ENCODE assay signal across 11 cellular contexts in the genomic region with DNA sequence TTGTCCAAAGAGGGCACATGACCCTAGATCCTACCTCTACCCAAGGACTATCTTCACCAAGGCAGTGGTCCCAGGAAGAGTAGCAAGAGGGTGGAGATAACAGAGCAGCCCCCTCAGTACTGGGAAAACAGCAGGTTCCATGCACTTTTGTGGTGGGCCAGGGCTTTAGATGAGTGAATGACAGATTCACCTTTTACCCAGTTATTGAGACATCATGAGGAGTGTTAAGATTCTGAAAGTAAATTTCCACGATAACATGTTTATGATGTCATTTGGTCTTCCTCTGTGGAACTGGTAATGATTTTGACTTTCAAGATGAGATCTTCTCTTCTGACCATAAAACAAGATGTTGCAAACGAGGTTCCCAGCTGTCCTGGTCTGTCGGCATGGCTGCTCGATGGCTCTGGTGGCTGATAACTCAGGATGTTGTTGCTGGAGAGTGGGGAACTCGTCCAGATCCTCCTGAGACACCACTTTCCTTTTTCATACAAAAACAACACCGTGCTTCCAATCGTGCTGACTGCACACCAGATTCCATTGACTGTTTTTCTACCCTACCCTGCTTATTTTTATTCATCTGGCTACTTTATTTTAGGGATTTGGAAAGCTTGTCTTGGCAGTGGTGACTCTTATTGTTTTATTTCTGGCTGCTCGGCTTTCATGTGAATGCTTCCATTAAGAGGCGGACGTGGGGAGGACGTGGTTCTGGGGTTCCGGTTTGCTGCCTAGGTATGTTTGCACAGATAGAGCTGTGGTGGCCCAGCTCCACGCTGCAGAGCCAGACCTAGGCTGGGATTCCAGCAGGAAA.
DNase-seq lines count a peak whose midpoint lies in the region; ATAC-seq and TF ChIP-seq lines count a peak whose summit lies in the region.
"Had no signal": no experiment of that assay in that cellular context is flagged by ENCODE, and none has a peak within 500 bp of the region (broad histone marks: within the 10 kb centered on the region; RNA-seq: fewer than 3 reads in every experiment).

No MANE protein-coding gene starts in this region.

- H3K4me1 Mint-ChIP-seq in Caco-2 (ENCODE audit: low read depth, unreplicated experiment): peaks cover 51% of the 10 kb centered on the region

- CTCF ChIA-PET in Caco-2 (lab: Charles Lee): interaction anchor here (1.1 kb wide), 1 partner anchor 24 kb away, joined by 5 read pairs; no protein-coding TSS in a partner anchor

- no peaks in the 10 kb centered on the region for H3K27me3 Mint-ChIP-seq in Caco-2 (ENCODE audit: insufficient read depth, unreplicated experiment)

- no peak for DNase-seq in Caco-2
- DNase-seq in ascending aorta (ENCODE audit: low spot score in 2 of 2): no peak
- DNase-seq in left ventricle myocardium inferior: peak; percentile 44
- DNase-seq in gastrocnemius medialis: peak in 1 of 2 donors; percentile 23
- DNase-seq in stimulated activated naive CD4-positive, alpha-beta T cell treated with Interleukin-2 at 50 U/mL for 16 hours (lab: John Stamatoyannopoulos, UW): no peak
- no peak for DNase-seq in DMS53 treated with DMSO at 0.1 percent for 48 hours (lab: John Stamatoyannopoulos, UW; ENCODE audit: unreplicated experiment)
- no peak for DNase-seq in NCI-H526 treated with DMSO at 0.1 percent for 48 hours (lab: John Stamatoyannopoulos, UW)
- DNase-seq: activated CD4-positive, alpha-beta T cell treated with anti-CD3 and anti-CD28 coated beads, Interleukin-2, amount 50 U/mL, for 48 hours; GF-D8 had no signal

- ATAC-seq in gastrocnemius medialis: peak; percentile 46 to 64
- no peak for ATAC-seq in GM18505 (IDR thresholded peaks at IDR 0.05; ENCODE audit: unreplicated experiment)

- H3K27ac ChIP-seq in ascending aorta (peak overlapping the region; percentile 68 to 75), left ventricle myocardium inferior (replicated peaks) (peak overlapping the region; percentile 85), gastrocnemius medialis (peak overlapping the region; percentile 31 to 72 (median 58))

- no peak overlapping the region for H3K4me3 Mint-ChIP-seq in Caco-2 (ENCODE audit: unreplicated experiment)

- TF ChIP-seq CTCF in Caco-2 (IDR thresholded peaks at IDR 0.05; ENCODE audit: insufficient read depth in 1 of 2, low read depth in 1 of 2, low read length in 1 of 2, severe bottlenecking in 1 of 2, unreplicated experiment in 1 of 2) (no peak), ascending aorta (IDR thresholded peaks at IDR 0.05) (no peak), left ventricle myocardium inferior (IDR thresholded peaks at IDR 0.05; ENCODE audit: borderline replicate concordance) (no peak), gastrocnemius medialis (IDR thresholded peaks at IDR 0.05 in 4 of 5, conservative IDR thresholded peaks at IDR 0.05 in 1 of 5) (no peak)

- POLR2A ChIA-PET in Caco-2 (lab: Charles Lee): no interaction called here

- no peaks in the 10 kb centered on the region for H3K27me3 ChIP-seq in Caco-2 (replicated peaks; ENCODE audit: control insufficient read depth, insufficient read depth, low read length)
- H3K27me3 ChIP-seq in ascending aorta: no peaks in the 10 kb centered on the region
- H3K27me3 ChIP-seq in left ventricle myocardium inferior (ENCODE audit: low read depth): no peaks in the 10 kb centered on the region
- no peaks in the 10 kb centered on the region for H3K27me3 ChIP-seq in gastrocnemius medialis

- TF ChIP-seq POLR2A in gastrocnemius medialis (IDR thresholded peaks at IDR 0.05) (no peak), GM18505 (IDR thresholded peaks at IDR 0.05; ENCODE audit: borderline replicate concordance, extremely low read depth, insufficient read depth, insufficient read length) (no peak)

- H3K36me3 ChIP-seq in Caco-2 (ENCODE audit: control insufficient read depth, insufficient read depth, low read length): no peaks in the 10 kb centered on the region
- H3K36me3 ChIP-seq in ascending aorta: no peaks in the 10 kb centered on the region
- H3K36me3 ChIP-seq in left ventricle myocardium inferior: no peaks in the 10 kb centered on the region
- H3K36me3 ChIP-seq in gastrocnemius medialis: no peaks in the 10 kb centered on the region

- H3K4me1 ChIP-seq in Caco-2: peaks cover 76% of the 10 kb centered on the region
- H3K4me1 ChIP-seq in ascending aorta: peaks cover 0 to 63% of the 10 kb centered on the region in 2 donors
- H3K4me1 ChIP-seq in left ventricle myocardium inferior: peaks cover 94% of the 10 kb centered on the region
- peaks cover 31 to 39% of the 10 kb centered on the region in 2 donors for H3K4me1 ChIP-seq in gastrocnemius medialis

- H3K9me3 ChIP-seq in Caco-2: no peaks in the 10 kb centered on the region
- H3K9me3 ChIP-seq in ascending aorta: no peaks in the 10 kb centered on the region
- no peaks in the 10 kb centered on the region for H3K9me3 ChIP-seq in left ventricle myocardium inferior (replicated peaks)
- H3K9me3 ChIP-seq in gastrocnemius medialis: no peaks in the 10 kb centered on the region

- intact Hi-C loops in Caco-2 (cut with micrococcal nuclease; ENCODE audit: unreplicated experiment) (loop anchor here (2.0 to 5.0 kb wide), 2 partner anchors 21 to 41 kb away; no protein-coding TSS in a partner anchor), ascending aorta (cut with DNase I) (no loop called here), left ventricle myocardium inferior (cut with micrococcal nuclease) (no loop called here), gastrocnemius medialis (cut with DNase I; ENCODE audit: low total_unique reads) (no loop called here)

- H3K9me3 Mint-ChIP-seq in Caco-2 (ENCODE audit: unreplicated experiment): peaks cover under 1% of the 10 kb centered on the region

- no peak overlapping the region for H3K4me3 ChIP-seq in Caco-2 (ENCODE audit: low read depth, low read length)
- H3K4me3 ChIP-seq in ascending aorta: peak overlapping the region; percentile 35 to 37
- peak overlapping the region; percentile 43 for H3K4me3 ChIP-seq in left ventricle myocardium inferior
- peak overlapping the region; percentile 11 to 36 (median 20) for H3K4me3 ChIP-seq in gastrocnemius medialis
- H3K4me3 ChIP-seq: smooth muscle cell had no signal

- peaks cover 12% of the 10 kb centered on the region for H3K36me3 Mint-ChIP-seq in Caco-2 (ENCODE audit: insufficient read depth, unreplicated experiment)

- no TSS peak for BruUV-seq in Caco-2 (replicated peaks; lab: Mats Ljungman, UMichigan)

- peak overlapping the region; percentile 61 for H3K27ac Mint-ChIP-seq in Caco-2 (ENCODE audit: unreplicated experiment)

- in situ Hi-C loops in gastrocnemius medialis (cut with MboI; ENCODE audit: low sequenced_read_pairs in 4 of 4): no loop called here
